In the genomic region with DNA sequence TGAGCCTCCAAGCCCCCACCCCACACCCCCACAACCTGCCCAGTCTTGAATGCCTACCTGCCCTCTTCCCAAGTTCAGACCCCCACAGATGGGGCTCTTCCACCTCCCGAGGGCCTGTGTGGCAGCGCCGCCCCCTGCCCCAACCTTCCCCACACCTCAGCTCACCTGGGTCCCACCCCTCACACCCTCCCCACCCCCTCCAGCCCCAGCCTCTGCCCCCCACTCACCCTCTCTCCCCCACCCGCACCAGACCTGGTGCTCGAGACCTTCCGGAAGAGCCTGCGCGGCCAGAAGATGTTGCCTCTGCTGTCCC, we compare ENCODE assay signal across 16 cellular contexts. TPM values are rescaled to one million over a fixed set of nuclear protein-coding genes. Genes with fewer than 3 reads are reported as not detected.
A peak's percentile ranks its signal among the peaks of the same experiment; 100 is the strongest.
DNase-seq lines count a peak whose midpoint lies in the region; TF ChIP-seq lines count a peak whose summit lies in the region.
"Had no signal": no experiment of that assay in that cellular context is flagged by ENCODE, and none has a peak within 500 bp of the region (broad histone marks: within the 10 kb centered on the region; RNA-seq: fewer than 3 reads in every experiment).

No MANE protein-coding gene starts in this region.

- no peak overlapping the region for H3T11ph ChIP-seq in H9 (ENCODE audit: low read length)

- H4K91ac ChIP-seq in H9 (ENCODE audit: insufficient read length, low read depth, low read length): no peak overlapping the region

- H3K27ac Mint-ChIP-seq in H9: no peak overlapping the region
- H3K27ac Mint-ChIP-seq: B cell; CD4-positive, CD25-positive, alpha-beta regulatory T cell had no signal

- H2BK12ac ChIP-seq in H9 (ENCODE audit: insufficient read length, low read depth, low read length): no peak overlapping the region

- H3K4me1 ChIP-seq in H9 (ENCODE audit: insufficient read depth, low read length): no peaks in the 10 kb centered on the region

- no peaks in the 10 kb centered on the region for H3K79me1 ChIP-seq in H9 (ENCODE audit: insufficient read depth, low read depth, low read length, poor library complexity, severe bottlenecking)

- H4K20me1 ChIP-seq in H9 (ENCODE audit: control insufficient read depth, insufficient read depth, insufficient read length): no peaks in the 10 kb centered on the region
- H4K20me1 ChIP-seq: BLaER1 treated with 17β-estradiol and CSF1 and Interleukin-3, amounts not matched to agents 10 nM and 100 nM had no signal

- no peaks in the 10 kb centered on the region for H3K27me3 ChIP-seq in H9 (ENCODE audit: insufficient read depth, low read length)

- H3K9me3 ChIP-seq in H9 (ENCODE audit: control insufficient read depth, low read depth, low read length): peaks cover 6% of the 10 kb centered on the region

- no CpG with 5 or more reads among the region's 8 CpGs for WGBS in H9 (ENCODE audit: extremely low coverage, insufficient read length, low lambda C conversion rate)

- intact Hi-C loops in posterior vena cava (cut with DNase I): no loop called here
- intact Hi-C loops in head of caudate nucleus (cut with DNase I): no loop called here

- no peak overlapping the region for H2BK20ac ChIP-seq in H9 (ENCODE audit: low read depth, low read length, poor library complexity, severe bottlenecking)

- H3K36me3 Mint-ChIP-seq in H9 (ENCODE audit: insufficient read depth in 1 of 3, low read depth in 3 of 3): peaks cover 0 to 2% (median under 1%) of the 10 kb centered on the region in 3 experiments; a peak in 4 of 7 replicates
- H3K36me3 Mint-ChIP-seq: CD4-positive, CD25-positive, alpha-beta regulatory T cell; CD8-positive, alpha-beta memory T cell had no signal

- H2BK120ac ChIP-seq in H9 (ENCODE audit: low read depth, low read length, poor library complexity, severe bottlenecking): no peak overlapping the region

- no peak overlapping the region for H2AFZ ChIP-seq in H9 (ENCODE audit: low read length)

- DNase-seq in D341Med (ENCODE audit: low spot score): peak; percentile 19
- peak; percentile 25 for DNase-seq in H9
- DNase-seq in epidermal melanocyte (ENCODE audit: insufficient read length, low spot score): peak; percentile 11
- DNase-seq in posterior vena cava (ENCODE audit: low spot score): peak; percentile 67
- no peak for DNase-seq in head of caudate nucleus
- DNase-seq in central memory CD4-positive, alpha-beta T cell: no peak
- DNase-seq in C1 segment of cervical spinal cord (lab: John Stamatoyannopoulos, UW): no peak
- DNase-seq: CD4-positive, CD25-positive, alpha-beta regulatory T cell; COR-L47; HCEC 1CT; IMR-90 had no signal

- peaks cover 18 to 28% of the 10 kb centered on the region in 2 experiments for H3K9me3 Mint-ChIP-seq in H9

- no peaks in the 10 kb centered on the region for H3K23me2 ChIP-seq in H9 (ENCODE audit: insufficient read length, low read depth, low read length, poor library complexity, severe bottlenecking)

- no peak overlapping the region for H3K27ac ChIP-seq in H9 (ENCODE audit: insufficient read length, low read depth, low read length)
- H3K27ac ChIP-seq: BLaER1 treated with 17β-estradiol and CSF1 and Interleukin-3, amounts not matched to agents 10 nM and 100 nM had no signal

- peaks cover 3 to 4% of the 10 kb centered on the region in 2 experiments; a peak in 3 of 4 replicates for H3K4me1 Mint-ChIP-seq in H9

- TF ChIP-seq CTCF in H9 (conservative IDR thresholded peaks at IDR 0.05): no peak

- H2BK15ac ChIP-seq in H9 (ENCODE audit: low read depth, low read length): no peak overlapping the region

- no peak overlapping the region for H4K8ac ChIP-seq in H9 (replicated peaks; ENCODE audit: insufficient read length, low read depth, low read length)

- H3K14ac ChIP-seq in H9 (ENCODE audit: insufficient read depth, low read length): no peak overlapping the region

- no peak overlapping the region for H3K56ac ChIP-seq in H9 (ENCODE audit: insufficient read length, low read depth, low read length)

- no peak overlapping the region for H2AK5ac ChIP-seq in H9 (ENCODE audit: insufficient read length, low read length)

- no peak overlapping the region for H2BK5ac ChIP-seq in H9 (ENCODE audit: insufficient read length, low read length)

- H3K79me2 ChIP-seq in H9 (ENCODE audit: insufficient read depth, low read length): no peaks in the 10 kb centered on the region

- peaks cover 34% of the 10 kb centered on the region for H3K27me3 Mint-ChIP-seq in H9 (ENCODE audit: low read depth)
- H3K27me3 Mint-ChIP-seq: B cell had no signal

- H3K4me3 Mint-ChIP-seq in H9: no peak overlapping the region
- H3K4me3 Mint-ChIP-seq: B cell; CD8-positive, alpha-beta memory T cell had no signal

- H3K23ac ChIP-seq in H9 (ENCODE audit: insufficient read length, low read depth, low read length): no peak overlapping the region

- H3K9ac ChIP-seq in H9 (ENCODE audit: extremely low read depth, insufficient read length, low read length): no peak overlapping the region
- H3K9ac ChIP-seq: BLaER1 treated with 17β-estradiol and CSF1 and Interleukin-3, amounts not matched to agents 10 nM and 100 nM had no signal

- no peak overlapping the region for H4K5ac ChIP-seq in H9 (ENCODE audit: insufficient read length, low read depth, low read length)

- H3K18ac ChIP-seq in H9 (ENCODE audit: insufficient read length, low read depth, low read length): no peak overlapping the region

- no peak overlapping the region for H3K4me2 ChIP-seq in H9 (ENCODE audit: insufficient read depth, insufficient read length, low read length)

- H3K4ac ChIP-seq in H9 (ENCODE audit: low read depth, low read length): no peak overlapping the region

RNA-seq across cellular contexts. Expression of a gene that starts 9.2 kb away (rescaled TPM):
- 1.9 and 2.0 TPM in 2 replicates for total RNA-seq in H9 (2021)
- under 1 TPM; 0.33 to 0.93 TPM for total RNA-seq in posterior vena cava
- total RNA-seq: A172, H4 had no signal

RNA-seq across cellular contexts. Expression of a gene that starts 16.8 kb away (rescaled TPM):
- total RNA-seq in H9 (2021) (0.24 and 0.33 TPM in 2 replicates), posterior vena cava (1 to 10 TPM; 2.0 to 2.8 TPM)
- total RNA-seq: A172, H4, IMR-90 had no signal

RNA-seq across cellular contexts. Expression of a gene that starts 23.5 kb away (rescaled TPM):
- total RNA-seq in H9 (2021): 0.68 and 0.79 TPM in 2 replicates
- under 1 TPM in 1 of 2 donors, not detected in 1; 0.19 TPM for total RNA-seq in posterior vena cava
- total RNA-seq: A172; CD4-positive, CD25-positive, alpha-beta regulatory T cell; CD8-positive, alpha-beta memory T cell; H4; IMR-90 had no signal

RNA-seq across cellular contexts. Expression of a gene that starts 34.7 kb away (rescaled TPM):
- total RNA-seq in H9 (2021) (82.0 and 84.7 TPM in 2 replicates), posterior vena cava (100 to 1,000 TPM; 121 to 151 TPM)

RNA-seq across cellular contexts. Expression of a gene that starts 34.9 kb away (rescaled TPM):
- total RNA-seq in H9 (2021) (27.0 and 27.1 TPM in 2 replicates), posterior vena cava (10 to 100 TPM in 1 of 2 donors, 1 to 10 TPM in 1; 9.9 to 10.3 TPM)

Comparison
In these comparisons a context has a peak if more than half of its experiments do, and no peak if none do; other contexts are left out.
1. DNase-seq: peak in D341Med (single experiment), H9 (single experiment), epidermal melanocyte (single experiment) and posterior vena cava (single experiment); none in head of caudate nucleus (0 of 42), central memory CD4-positive, alpha-beta T cell (single experiment) and C1 segment of cervical spinal cord (0 of 14).